7 cellular contexts compared by ENCODE assay signal in genomic region chr2:111566068-111566467, GRCh38.
A peak's percentile ranks its signal among the peaks of the same experiment; 100 is the strongest.
DNase-seq lines count a peak whose midpoint lies in the region; ATAC-seq and TF ChIP-seq lines count a peak whose summit lies in the region.
"Not testable (repeated sequence)": the region's sequence is repeated elsewhere in the genome, so short reads cannot be mapped to it uniquely, and the experiment has no call there.

No MANE protein-coding gene starts in this region.

- H3K27me3 ChIP-seq in body of pancreas; left ventricle myocardium inferior (ENCODE audit: low read depth); liver (ENCODE audit: control insufficient read depth in 4 of 4, insufficient read depth in 4 of 4, low read length in 3 of 4); stomach: not testable (repeated sequence)

- peak; percentile 74 for ATAC-seq in body of pancreas

- H3K4me1 ChIP-seq in body of pancreas; left ventricle myocardium inferior; liver (ENCODE audit: control insufficient read depth in 4 of 4, insufficient read depth in 4 of 4, low read length in 3 of 4); stomach: not testable (repeated sequence)

- not testable (repeated sequence) for TF ChIP-seq RAD21 in liver (IDR thresholded peaks at IDR 0.05)

- TF ChIP-seq EP300 in stomach (IDR thresholded peaks at IDR 0.05), result not testable (repeated sequence)

- DNase-seq in M059J (ENCODE audit: low read depth) (peak; percentile 13), body of pancreas (peak; percentile 8 to 30 (median 15)), fibroblast of the aortic adventitia (ENCODE audit: low read depth) (peak; percentile 46), left ventricle myocardium inferior (peak; percentile 48), pons (ENCODE audit: low spot score) (peak; percentile 60), stomach (peak; percentile 31)

- WGBS in body of pancreas, 2 donors, result 34 to 40% methylated on average over 6 to 7 of the region's 8 CpGs
- 32% methylated on average over 8 of the region's 8 CpGs for WGBS in liver
- WGBS in stomach, 5 donors, result 19 to 42% (median 34%) methylated on average over 8 of the region's 8 CpGs

- not testable (repeated sequence) for H3K36me3 ChIP-seq in body of pancreas (replicated peaks in 1 of 2; ENCODE audit: insufficient read depth in 1 of 2, low read depth in 2 of 2); left ventricle myocardium inferior; liver (ENCODE audit: control insufficient read depth in 4 of 4, insufficient read depth in 3 of 4, low read depth in 1 of 4, low read length in 3 of 4); stomach

- H3K4me3 ChIP-seq in body of pancreas; fibroblast of the aortic adventitia (ENCODE audit: low read depth, low read length); left ventricle myocardium inferior; liver (ENCODE audit: low read depth in 1 of 3, low read length in 3 of 3); stomach: not testable (repeated sequence)

- H3K9me3 ChIP-seq in body of pancreas; left ventricle myocardium inferior (replicated peaks); liver (ENCODE audit: control insufficient read depth in 4 of 4, low read length in 3 of 4); stomach: not testable (repeated sequence)

- not testable (repeated sequence) for H3K27ac ChIP-seq in body of pancreas; left ventricle myocardium inferior (replicated peaks); liver (ENCODE audit: low read depth in 1 of 2, low read length in 2 of 2); stomach

- intact Hi-C loops in body of pancreas (cut with DNase I); left ventricle myocardium inferior (cut with micrococcal nuclease); stomach (cut with DNase I; ENCODE audit: low total_unique reads): not testable (repeated sequence)

- not testable (repeated sequence) for TF ChIP-seq CTCF in body of pancreas (IDR thresholded peaks at IDR 0.05); fibroblast of the aortic adventitia (IDR thresholded peaks at IDR 0.05; ENCODE audit: insufficient read depth, low read length); left ventricle myocardium inferior (IDR thresholded peaks at IDR 0.05; ENCODE audit: borderline replicate concordance); liver (IDR thresholded peaks at IDR 0.05; ENCODE audit: low read depth, low read length, missing input control); stomach (IDR thresholded peaks at IDR 0.05)

- not testable (repeated sequence) for TF ChIP-seq POLR2A in body of pancreas (IDR thresholded peaks at IDR 0.05); stomach (IDR thresholded peaks at IDR 0.05)

- H3K9ac ChIP-seq in liver (ENCODE audit: low read depth in 1 of 2, low read length in 2 of 2), result not testable (repeated sequence)

TF ChIP-seq in liver, 16 proteins besides CTCF, POLR2A, EP300 and RAD21:
- peak; percentile 52 for TF ChIP-seq NR2F2 (IDR thresholded peaks at IDR 0.05)
